31 cellular contexts compared by ENCODE assay signal in genomic region chr1:222596696-222597095, GRCh38. TPM values are rescaled to one million over a fixed set of nuclear protein-coding genes. Genes with fewer than 3 reads are reported as not detected.
"Had no signal": no experiment of that assay in that cellular context is flagged by ENCODE, and none has a peak within 500 bp of the region (broad histone marks: within the 10 kb centered on the region; RNA-seq: fewer than 3 reads in every experiment).

No MANE protein-coding gene starts in this region.

- H3K36me3 ChIP-seq: esophagus muscularis mucosa, gastrocnemius medialis, heart right ventricle, left lung, lower lobe of right lung had no signal

- H3K27me3 ChIP-seq: dorsolateral prefrontal cortex, esophagus muscularis mucosa, foreskin keratinocyte, gastrocnemius medialis, heart right ventricle, left lung had no signal

- DNase-seq: dermis blood vessel endothelial cell; dorsolateral prefrontal cortex; effector CD4-positive, alpha-beta T cell; effector memory CD4-positive, alpha-beta T cell; foreskin keratinocyte; gastrocnemius medialis; glutamatergic neuron; head of caudate nucleus; heart right ventricle; hippocampal formation; left cardiac atrium; left lung; left ventricle myocardium superior; lower lobe of right lung; mesenchymal stem cell; mucosa of descending colon; naive B cell; naive thymus-derived CD8-positive, alpha-beta T cell had no signal

- H3K4me3 ChIP-seq: coronary artery, dorsolateral prefrontal cortex, esophagus muscularis mucosa, gastrocnemius medialis, heart right ventricle, left lung, lower lobe of right lung, mucosa of descending colon had no signal

- H3K4me1 ChIP-seq: esophagus muscularis mucosa, foreskin keratinocyte, gastrocnemius medialis, heart right ventricle, left lung, lower lobe of right lung had no signal

- H3K4me1 Mint-ChIP-seq: mesothelial cell of epicardium, naive B cell had no signal

- ATAC-seq: foreskin keratinocyte; gastrocnemius medialis; heart right ventricle; left cardiac atrium; left lung; left ventricle myocardium superior; lower lobe of right lung; mucosa of descending colon; naive thymus-derived CD8-positive, alpha-beta T cell had no signal

- H3K27ac Mint-ChIP-seq: mesothelial cell of epicardium had no signal

- H3K4me3 Mint-ChIP-seq: mesothelial cell of epicardium; naive B cell; naive thymus-derived CD8-positive, alpha-beta T cell had no signal

- H3K27ac ChIP-seq: coronary artery, dorsolateral prefrontal cortex, esophagus muscularis mucosa, foreskin keratinocyte, gastrocnemius medialis, heart right ventricle, left lung, lower lobe of right lung had no signal

- H3K9me3 ChIP-seq: esophagus muscularis mucosa, gastrocnemius medialis, left lung, lower lobe of right lung, mucosa of descending colon had no signal

- H3K9me3 Mint-ChIP-seq: naive B cell; naive thymus-derived CD8-positive, alpha-beta T cell had no signal

- H3K27me3 Mint-ChIP-seq: naive thymus-derived CD8-positive, alpha-beta T cell had no signal

- FAIRE-seq: endothelial cell of umbilical vein, islet of Langerhans, keratinocyte had no signal

RNA-seq across cellular contexts. Expression of gene HHIPL2, which starts 48.8 kb away (rescaled TPM):
- total RNA-seq: dermis blood vessel endothelial cell, endothelial cell of umbilical vein, epithelial cell of proximal tubule, fibroblast of villous mesenchyme, gastrocnemius medialis, glomerular endothelial cell, left ventricle myocardium superior, lower leg skin, lung microvascular endothelial cell, mesenteric fat pad, myocyte had no signal
- polyA plus RNA-seq: naive thymus-derived CD8-positive, alpha-beta T cell had no signal
